ENCODE assay signal across 9 cellular contexts in the genomic region with DNA sequence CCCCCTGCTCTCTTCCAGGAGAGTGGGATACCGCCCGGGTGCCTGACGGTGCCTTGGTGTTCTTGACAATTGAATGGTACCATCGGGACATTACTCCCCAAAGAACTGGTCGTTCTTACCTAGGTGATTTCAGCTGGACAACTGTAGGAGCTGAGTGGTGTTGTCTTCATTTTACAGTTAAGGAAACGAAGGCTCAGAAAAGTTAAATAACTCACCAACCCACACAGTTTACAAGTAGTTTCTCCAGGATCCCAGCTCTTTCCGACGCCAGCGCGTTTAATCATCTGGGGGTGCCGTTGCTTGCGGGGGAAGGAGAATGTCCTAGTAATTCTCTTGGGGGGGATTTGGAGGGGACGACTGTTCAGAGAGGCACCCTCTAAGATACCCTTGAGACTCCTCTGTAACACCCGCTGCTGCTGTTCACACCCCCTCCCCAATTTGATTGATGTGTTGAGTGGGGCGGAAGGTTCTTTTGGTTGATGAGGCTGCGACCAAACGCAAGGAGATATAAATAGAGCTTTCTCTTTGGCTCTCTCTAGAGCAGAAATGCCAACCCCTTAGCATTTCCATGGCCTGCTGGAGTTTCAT. TPM values are rescaled to one million over a fixed set of nuclear protein-coding genes. Genes with fewer than 3 reads are reported as not detected.
DNase-seq lines count a peak whose midpoint lies in the region; ATAC-seq and TF ChIP-seq lines count a peak whose summit lies in the region.
"Had no signal": no experiment of that assay in that cellular context is flagged by ENCODE, and none has a peak within 500 bp of the region (broad histone marks: within the 10 kb centered on the region; RNA-seq: fewer than 3 reads in every experiment).

No MANE protein-coding gene starts in this region.

- POLR2A ChIA-PET in CD8-positive, alpha-beta T cell (lab: Charles Lee), result interaction anchor here (0.7 to 7.8 kb wide), 14 partner anchors 9 to 133 kb away, joined by 3 to 357 read pairs (median 10); no protein-coding TSS in a partner anchor

- no peaks in the 10 kb centered on the region for H3K9me3 ChIP-seq in CD8-positive, alpha-beta T cell (ENCODE audit: low read length)

- peaks cover 30% of the 10 kb centered on the region for H3K36me3 Mint-ChIP-seq in CD8-positive, alpha-beta T cell
- H3K36me3 Mint-ChIP-seq in IgD-negative memory B cell (peaks cover 6% of the 10 kb centered on the region), nephron (ENCODE audit: low read depth) (no peaks in the 10 kb centered on the region)
- peaks cover 4% of the 10 kb centered on the region for H3K36me3 Mint-ChIP-seq in activated naive CD4-positive, alpha-beta T cell treated with anti-CD3 and anti-CD28 coated beads, Interleukin-2, amount 50 U/mL, for 24 hours

- peaks cover 65% of the 10 kb centered on the region for H3K4me1 ChIP-seq in CD8-positive, alpha-beta T cell (ENCODE audit: insufficient read depth, low read length)

- H3K4me3 ChIP-seq in CD8-positive, alpha-beta T cell (ENCODE audit: low read depth, low read length), result peak overlapping the region; percentile 86

- H3K27me3 ChIP-seq in CD8-positive, alpha-beta T cell (ENCODE audit: insufficient read depth, low read length), result no peaks in the 10 kb centered on the region

- intact Hi-C loops in CD8-positive, alpha-beta T cell (cut with DNase I, micrococcal nuclease), result loop anchor here (2.0 to 5.0 kb wide), 7 partner anchors 14 to 776 kb away; a partner anchor contains a TSS

- H3K9me3 Mint-ChIP-seq in CD8-positive, alpha-beta T cell, result no peaks in the 10 kb centered on the region
- H3K9me3 Mint-ChIP-seq in IgD-negative memory B cell, result no peaks in the 10 kb centered on the region
- H3K9me3 Mint-ChIP-seq in activated naive CD4-positive, alpha-beta T cell treated with anti-CD3 and anti-CD28 coated beads, Interleukin-2, amount 50 U/mL, for 24 hours, result no peaks in the 10 kb centered on the region
- no peaks in the 10 kb centered on the region for H3K9me3 Mint-ChIP-seq in nephron

- no peaks in the 10 kb centered on the region for H3K36me3 ChIP-seq in CD8-positive, alpha-beta T cell (ENCODE audit: insufficient read depth, low read length)

- peaks cover 74% of the 10 kb centered on the region for H3K4me1 Mint-ChIP-seq in CD8-positive, alpha-beta T cell (ENCODE audit: low read depth)
- peaks cover 44 to 49% (median 48%) of the 10 kb centered on the region in 3 donors for H3K4me1 Mint-ChIP-seq in IgD-negative memory B cell
- H3K4me1 Mint-ChIP-seq in activated naive CD4-positive, alpha-beta T cell treated with anti-CD3 and anti-CD28 coated beads, Interleukin-2, amount 50 U/mL, for 24 hours, result peaks cover 77% of the 10 kb centered on the region
- peaks cover 11% of the 10 kb centered on the region for H3K4me1 Mint-ChIP-seq in nephron

- H3K27me3 Mint-ChIP-seq in CD8-positive, alpha-beta T cell (ENCODE audit: low read depth), result no peaks in the 10 kb centered on the region
- H3K27me3 Mint-ChIP-seq in IgD-negative memory B cell (no peaks in the 10 kb centered on the region), nephron (ENCODE audit: low read depth) (peaks cover 88% of the 10 kb centered on the region)
- H3K27me3 Mint-ChIP-seq in activated naive CD4-positive, alpha-beta T cell treated with anti-CD3 and anti-CD28 coated beads, Interleukin-2, amount 50 U/mL, for 24 hours, result no peaks in the 10 kb centered on the region

- DNase-seq in CD8-positive, alpha-beta T cell, result peak in 3 of 7 experiments; percentile 24 to 35 (median 35)
- no peak for DNase-seq in NCI-H2227 treated with DMSO at 0.1 percent for 48 hours (lab: John Stamatoyannopoulos, UW)
- no peak for DNase-seq in HT-29 (ENCODE audit: low spot score)
- DNase-seq in DMS 273 (lab: John Stamatoyannopoulos, UW; ENCODE audit: unreplicated experiment), result no peak
- DNase-seq: kidney glomerular epithelial cell had no signal

- H3K4me3 Mint-ChIP-seq in CD8-positive, alpha-beta T cell, result peak overlapping the region; percentile 99
- H3K4me3 Mint-ChIP-seq in IgD-negative memory B cell (peak overlapping the region; percentile 94 to 99 (median 96)), nephron (peak overlapping the region; percentile 49 to 69 (median 55))
- peak overlapping the region; percentile 89 for H3K4me3 Mint-ChIP-seq in activated naive CD4-positive, alpha-beta T cell treated with anti-CD3 and anti-CD28 coated beads, Interleukin-2, amount 50 U/mL, for 24 hours

- peak overlapping the region; percentile 98 for H3K27ac Mint-ChIP-seq in CD8-positive, alpha-beta T cell
- peak overlapping the region; percentile 94 to 98 (median 98) for H3K27ac Mint-ChIP-seq in IgD-negative memory B cell
- H3K27ac Mint-ChIP-seq in activated naive CD4-positive, alpha-beta T cell treated with anti-CD3 and anti-CD28 coated beads, Interleukin-2, amount 50 U/mL, for 24 hours, result peak overlapping the region; percentile 99
- no peak overlapping the region for H3K27ac Mint-ChIP-seq in nephron

- peak overlapping the region; percentile 68 for H3K27ac ChIP-seq in CD8-positive, alpha-beta T cell (ENCODE audit: low read depth, low read length)

- no peak for TF ChIP-seq CTCF in CD8-positive, alpha-beta T cell (IDR thresholded peaks at IDR 0.05)
- no peak for TF ChIP-seq CTCF in nephron (IDR thresholded peaks at IDR 0.05; ENCODE audit: unreplicated experiment in 3 of 3)

- no peak for ATAC-seq in CD8-positive, alpha-beta T cell
- no peak for ATAC-seq in GM21447 (IDR thresholded peaks at IDR 0.05; ENCODE audit: unreplicated experiment)

- CTCF ChIA-PET in CD8-positive, alpha-beta T cell (lab: Charles Lee), result interaction anchor here (0.7 to 8.5 kb wide), 16 partner anchors 9 to 298 kb away, joined by 3 to 129 read pairs (median 4); no protein-coding TSS in a partner anchor

RNA-seq across cellular contexts. Expression of a gene that starts 1.8 kb away (rescaled TPM):
- 100 to 1,000 TPM; 200 to 214 TPM for total RNA-seq in CD8-positive, alpha-beta T cell
- 82.6 TPM for polyA plus RNA-seq in IgD-negative memory B cell
- 0.03 and 0.05 TPM in 2 replicates for total RNA-seq in HT-29 (2014; rRNA removed; shearing (Covaris generic))

Comparison
In these comparisons a context has a peak if more than half of its experiments do, and no peak if none do; other contexts are left out.
1. H3K27ac Mint-ChIP-seq: peak in CD8-positive, alpha-beta T cell (single experiment), IgD-negative memory B cell (3 of 3) and activated naive CD4-positive, alpha-beta T cell treated with anti-CD3 and anti-CD28 coated beads, Interleukin-2, amount 50 U/mL, for 24 hours (single experiment); none in nephron (0 of 3).
2. RNA of a gene that starts 1.8 kb away (total RNA-seq): 200 to 214 TPM in CD8-positive, alpha-beta T cell; 0.03 to 0.05 TPM in HT-29; every median in the first group is over 100 times any median in the second.
3. Peak in every context shown above with its lines, with median percentiles within 50 percentile points of each other: H3K4me3 Mint-ChIP-seq.